In genomic region chr16:74448990-74449389, GRCh38 we compare ENCODE assay signal across 8 cellular contexts. TPM values are rescaled to one million over a fixed set of nuclear protein-coding genes. Genes with fewer than 3 reads are reported as not detected.
DNase-seq lines count a peak whose midpoint lies in the region; ATAC-seq and TF ChIP-seq lines count a peak whose summit lies in the region.

No MANE protein-coding gene starts in this region.

- no peaks in the 10 kb centered on the region for H3K9me3 ChIP-seq in left ventricle myocardium inferior (replicated peaks)
- no peaks in the 10 kb centered on the region for H3K9me3 ChIP-seq in skeletal muscle satellite cell (replicated peaks; ENCODE audit: low read length)

- H3K4me3 Mint-ChIP-seq in activated naive CD8-positive, alpha-beta T cell treated with anti-CD3 and anti-CD28 coated beads for 36 hours: no peak overlapping the region

- H3K4me1 ChIP-seq in left ventricle myocardium inferior (peaks cover 49% of the 10 kb centered on the region), skeletal muscle satellite cell (ENCODE audit: control insufficient read depth, insufficient read depth, low read length) (peaks cover 23% of the 10 kb centered on the region)

- H3K36me3 ChIP-seq in left ventricle myocardium inferior (peaks cover 33% of the 10 kb centered on the region), skeletal muscle satellite cell (ENCODE audit: insufficient read depth, low read length) (peaks cover 50% of the 10 kb centered on the region)

- H3K4me1 Mint-ChIP-seq in activated naive CD8-positive, alpha-beta T cell treated with anti-CD3 and anti-CD28 coated beads for 36 hours: no peaks in the 10 kb centered on the region

- no peaks in the 10 kb centered on the region for H3K27me3 Mint-ChIP-seq in activated naive CD8-positive, alpha-beta T cell treated with anti-CD3 and anti-CD28 coated beads for 36 hours

- H3K9ac ChIP-seq in skeletal muscle satellite cell (ENCODE audit: low read depth, low read length): peak overlapping the region; percentile 45

- peak overlapping the region; percentile 59 for H3K4me2 ChIP-seq in skeletal muscle satellite cell (ENCODE audit: low read length)

- TF ChIP-seq CTCF in left ventricle myocardium inferior (IDR thresholded peaks at IDR 0.05; ENCODE audit: borderline replicate concordance): no peak

- DNase-seq in GM03348 (ENCODE audit: low spot score) (peak; percentile 94), left ventricle myocardium inferior (peak; percentile 63), NCI-H748 (lab: John Stamatoyannopoulos, UW; ENCODE audit: unreplicated experiment) (no peak), ecto neural progenitor cell (ENCODE audit: low spot score) (no peak), NCI-H1048 (lab: John Stamatoyannopoulos, UW) (no peak)
- no peak for DNase-seq in activated naive CD8-positive, alpha-beta T cell treated with anti-CD3 and anti-CD28 coated beads for 36 hours

- intact Hi-C loops in left ventricle myocardium inferior (cut with micrococcal nuclease): no loop called here

- peak overlapping the region; percentile 11 for H3K27ac Mint-ChIP-seq in activated naive CD8-positive, alpha-beta T cell treated with anti-CD3 and anti-CD28 coated beads for 36 hours

- H3K27ac ChIP-seq in left ventricle myocardium inferior (replicated peaks): peak overlapping the region; percentile 93

- no peak overlapping the region for H3K4me3 ChIP-seq in left ventricle myocardium inferior
- no peak overlapping the region for H3K4me3 ChIP-seq in skeletal muscle satellite cell (ENCODE audit: low read length)

- no peaks in the 10 kb centered on the region for H3K9me3 Mint-ChIP-seq in activated naive CD8-positive, alpha-beta T cell treated with anti-CD3 and anti-CD28 coated beads for 36 hours

- ATAC-seq in HG03521 (IDR thresholded peaks at IDR 0.05; ENCODE audit: unreplicated experiment): no peak

- H3K27me3 ChIP-seq in left ventricle myocardium inferior (ENCODE audit: low read depth) (no peaks in the 10 kb centered on the region), skeletal muscle satellite cell (ENCODE audit: control insufficient read depth, insufficient read depth, low read length) (no peaks in the 10 kb centered on the region)

- peaks cover 5% of the 10 kb centered on the region for H3K36me3 Mint-ChIP-seq in activated naive CD8-positive, alpha-beta T cell treated with anti-CD3 and anti-CD28 coated beads for 36 hours

RNA-seq across cellular contexts. Expression of gene CLEC18B, which starts 27.7 kb away (rescaled TPM):
- total RNA-seq in activated naive CD8-positive, alpha-beta T cell treated with anti-CD3 and anti-CD28 coated beads for 36 hours: under 1 TPM; 0.36 to 0.39 TPM
- total RNA-seq in left ventricle myocardium inferior: 0.30 TPM
- total RNA-seq in skeletal muscle satellite cell (2012; rRNA removed): 0.44 and 0.51 TPM in 2 replicates

Comparison
In these comparisons a context has a peak if more than half of its experiments do, and no peak if none do; other contexts are left out.
1. DNase-seq: peak in GM03348 (single experiment) and left ventricle myocardium inferior (single experiment); none in activated naive CD8-positive, alpha-beta T cell treated with anti-CD3 and anti-CD28 coated beads for 36 hours (single experiment), NCI-H748 (single experiment), ecto neural progenitor cell (single experiment) and NCI-H1048 (single experiment).